In genomic region chr18:57084331-57085298, GRCh38 we compare ENCODE assay signal across 8 cellular contexts.
A peak's percentile ranks its signal among the peaks of the same experiment; 100 is the strongest.
DNase-seq lines count a peak whose midpoint lies in the region; ATAC-seq and TF ChIP-seq lines count a peak whose summit lies in the region.

No MANE protein-coding gene starts in this region.

- peaks cover 1% of the 10 kb centered on the region for H3K27me3 Mint-ChIP-seq in activated naive CD8-positive, alpha-beta T cell

- peak overlapping the region; percentile 71 for H3K4me3 Mint-ChIP-seq in activated naive CD8-positive, alpha-beta T cell

- H3K9me3 Mint-ChIP-seq in activated naive CD8-positive, alpha-beta T cell (ENCODE audit: low read depth), result no peaks in the 10 kb centered on the region

- H3K4me3 ChIP-seq in GM12864 (ENCODE audit: low read depth, low read length) (peak overlapping the region; percentile 39), brain microvascular endothelial cell (ENCODE audit: low read depth, low read length) (no peak overlapping the region)

- no peak overlapping the region for H3K27ac Mint-ChIP-seq in activated naive CD8-positive, alpha-beta T cell

- H3K4me1 Mint-ChIP-seq in activated naive CD8-positive, alpha-beta T cell (ENCODE audit: low read depth), result peaks cover 20% of the 10 kb centered on the region

- H3K27ac ChIP-seq in brain microvascular endothelial cell, result no peak overlapping the region
- no peak overlapping the region for H3K27ac ChIP-seq in substantia nigra (ENCODE audit: low read depth, low read length, poor library complexity, severe bottlenecking)

- no peaks in the 10 kb centered on the region for H3K36me3 Mint-ChIP-seq in activated naive CD8-positive, alpha-beta T cell

- TF ChIP-seq CTCF in GM12864 (IDR thresholded peaks at IDR 0.05; ENCODE audit: low read depth, low read length, missing control alignments) (no peak), brain microvascular endothelial cell (IDR thresholded peaks at IDR 0.05; ENCODE audit: low read depth, low read length, missing control alignments) (no peak)

- intact Hi-C loops in left cardiac atrium (cut with DNase I), result no loop called here

- peak; percentile 70 for DNase-seq in GM12864 (ENCODE audit: low read depth)
- no peak for DNase-seq in left cardiac atrium
- DNase-seq in brain microvascular endothelial cell, result no peak
- no peak for DNase-seq in substantia nigra (lab: John Stamatoyannopoulos, UW)
- DNase-seq in NCI-H510A treated with DMSO at 0.1 percent for 48 hours (lab: John Stamatoyannopoulos, UW), result no peak

- in situ Hi-C loops in brain microvascular endothelial cell (cut with HindIII; ENCODE audit: low pct_ligation_motif_present, low sequenced_read_pairs), result no loop called here

- ATAC-seq in GM21367 (IDR thresholded peaks at IDR 0.05; ENCODE audit: unreplicated experiment) (peak; percentile 64), HG03457 (IDR thresholded peaks at IDR 0.05; ENCODE audit: unreplicated experiment) (peak; percentile 71), left cardiac atrium (no peak)

- H3K36me3 ChIP-seq in brain microvascular endothelial cell (replicated peaks), result no peaks in the 10 kb centered on the region

- no peaks in the 10 kb centered on the region for H3K27me3 ChIP-seq in brain microvascular endothelial cell (replicated peaks)

Comparison
In these comparisons a context has a peak if more than half of its experiments do, and no peak if none do; other contexts are left out.
1. ATAC-seq: peak in GM21367 (single experiment) and HG03457 (single experiment); none in left cardiac atrium (0 of 2).